24 cellular contexts compared by ENCODE assay signal in the genomic region with DNA sequence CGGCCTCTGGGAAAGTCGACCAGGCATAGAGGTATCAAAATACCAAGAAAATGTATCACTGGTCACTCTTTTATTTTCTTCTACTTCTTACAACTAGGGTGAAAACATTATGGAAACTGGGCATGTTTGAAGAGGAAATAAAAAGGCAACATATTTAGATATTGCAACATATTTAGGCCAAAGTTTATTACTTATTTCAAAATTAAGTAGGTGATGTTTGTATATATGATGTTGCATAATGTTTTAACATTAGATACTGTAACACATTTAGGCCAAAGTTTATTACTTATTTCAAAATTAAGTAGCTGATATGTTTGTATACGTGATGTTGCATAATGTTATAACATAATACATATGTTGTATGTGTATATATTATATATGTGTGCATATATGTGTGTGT.
DNase-seq lines count a peak whose midpoint lies in the region; ATAC-seq, FAIRE-seq and TF ChIP-seq lines count a peak whose summit lies in the region.
"Had no signal": no experiment of that assay in that cellular context is flagged by ENCODE, and none has a peak within 500 bp of the region (broad histone marks: within the 10 kb centered on the region; RNA-seq: fewer than 3 reads in every experiment).

No MANE protein-coding gene starts in this region.

- H4K8ac ChIP-seq in IMR-90 (ENCODE audit: low read depth in 2 of 2, low read length in 2 of 2): no peak overlapping the region

- no peak for DNase-seq in IMR-90
- DNase-seq in fibroblast of villous mesenchyme (ENCODE audit: low read depth): peak; percentile 39
- peak; percentile 13 for DNase-seq in renal cortical epithelial cell (ENCODE audit: low read depth)
- DNase-seq in SJCRH30: no peak
- DNase-seq: 8988T; C1 segment of cervical spinal cord; CD4-positive, alpha-beta memory T cell; CD4-positive, CD25-positive, alpha-beta regulatory T cell; CD8-positive, alpha-beta memory T cell; COR-L47; DMS 273 treated with DMSO at 0.1 percent for 48 hours; DMS79; DND-41; EL; GDM1 had no signal

- H3K9ac ChIP-seq in IMR-90 (ENCODE audit: low read depth, low read length): no peak overlapping the region
- H3K9ac ChIP-seq: BLaER1 had no signal

- WGBS in IMR-90 (ENCODE audit: extremely low coverage in 2 of 2, insufficient read length in 1 of 2), 2 experiments: no CpG with 5 or more reads among the region's 3 CpGs

- H3K79me1 ChIP-seq in IMR-90 (ENCODE audit: low read depth in 1 of 2, low read length in 2 of 2): peaks cover 24 to 58% of the 10 kb centered on the region in 2 experiments

- no peak overlapping the region for H4K5ac ChIP-seq in IMR-90 (ENCODE audit: low read depth, low read length)

- 0 out of 2 replicates have a peak overlapping the region, but pooled peaks have one; percentile 25 for H3K14ac ChIP-seq in IMR-90 (replicated peaks; ENCODE audit: low read depth, low read length)

- H3K4me1 ChIP-seq in IMR-90 (ENCODE audit: control insufficient read depth, insufficient read depth, low read length) (peaks cover 17% of the 10 kb centered on the region), SJCRH30 (no peaks in the 10 kb centered on the region)
- H3K4me1 ChIP-seq: A549, BLaER1 had no signal

- no TSS peak for BruUV-seq in IMR-90 (replicated peaks; lab: Mats Ljungman, UMichigan)

- H3K4me3 ChIP-seq in IMR-90 (ENCODE audit: insufficient read depth, low read depth, low read length): no peak overlapping the region
- H3K4me3 ChIP-seq in fibroblast of villous mesenchyme (ENCODE audit: low read depth, low read length): no peak overlapping the region
- H3K4me3 ChIP-seq in SJCRH30: no peak overlapping the region
- H3K4me3 ChIP-seq: A549, BLaER1, GM12878 had no signal

- H3K9me3 ChIP-seq in IMR-90 (ENCODE audit: control insufficient read depth, insufficient read depth, low read length) (no peaks in the 10 kb centered on the region), SJCRH30 (replicated peaks) (no peaks in the 10 kb centered on the region)
- H3K9me3 ChIP-seq: A549, BE2C, BLaER1 had no signal

- no peak for TF ChIP-seq RAD21 in IMR-90 (IDR thresholded peaks at IDR 0.05; ENCODE audit: low read length)

- POLR2A ChIA-PET in IMR-90 (lab: Charles Lee; ENCODE audit: unreplicated experiment): no interaction called here

- 0 out of 3 replicates have a peak overlapping the region, but pooled peaks have one; percentile 61 for H2BK15ac ChIP-seq in IMR-90 (ENCODE audit: low read depth, low read length)

- H4K20me1 ChIP-seq in IMR-90 (ENCODE audit: insufficient read depth, low read length): peaks cover 6% of the 10 kb centered on the region; the same call in 1 of the 2 replicates
- H4K20me1 ChIP-seq: BLaER1 had no signal

- H2BK5ac ChIP-seq in IMR-90 (ENCODE audit: low read depth, low read length, poor library complexity, severe bottlenecking): peak overlapping the region; percentile 37

- no peak overlapping the region for H2AK5ac ChIP-seq in IMR-90 (ENCODE audit: low read depth, low read length)

- in situ Hi-C loops in IMR-90 (cut with MboI; ENCODE audit: low sequenced_read_pairs): no loop called here

- CTCF ChIA-PET in IMR-90 (lab: Yijun Ruan, JAX): no interaction called here

- dilution Hi-C loops in IMR-90 (cut with HindIII; ENCODE audit: low sequenced_read_pairs, unreplicated experiment): no loop called here

- H3K23ac ChIP-seq in IMR-90 (ENCODE audit: low read depth, low read length): no peak overlapping the region

- H3K27me3 ChIP-seq in IMR-90 (ENCODE audit: control insufficient read depth, insufficient read depth, low read length) (no peaks in the 10 kb centered on the region), SJCRH30 (no peaks in the 10 kb centered on the region)
- H3K27me3 ChIP-seq: BE2C, BLaER1 had no signal

- peak overlapping the region; percentile 25; the same call in 1 of the 2 replicates for H3K27ac ChIP-seq in IMR-90 (ENCODE audit: insufficient read depth, low read length)
- H3K27ac ChIP-seq in SJCRH30: no peak overlapping the region
- H3K27ac ChIP-seq: A549, BLaER1 had no signal

- FAIRE-seq in A204.1 (lab: Jason Lieb, UNC): peak; percentile 21
- FAIRE-seq: A549, GM12878, GM12892, GM18507 had no signal

- intact Hi-C loops in IMR-90 (cut with micrococcal nuclease): no loop called here

- 0 out of 2 replicates have a peak overlapping the region, but pooled peaks have one; percentile 87 for H3K18ac ChIP-seq in IMR-90 (ENCODE audit: low read depth, low read length)

- H2AK9ac ChIP-seq in IMR-90 (replicated peaks; ENCODE audit: low read depth, low read length, poor library complexity): no peak overlapping the region

- no peak overlapping the region for H3K56ac ChIP-seq in IMR-90 (ENCODE audit: extremely low read depth, insufficient read depth, low read length)

- TF ChIP-seq CTCF in IMR-90 (conservative IDR thresholded peaks at IDR 0.05; ENCODE audit: low read depth, low read length): no peak
- TF ChIP-seq CTCF in fibroblast of villous mesenchyme (IDR thresholded peaks at IDR 0.05; ENCODE audit: insufficient read depth, low read depth, low read length): no peak

- H4K91ac ChIP-seq in IMR-90 (ENCODE audit: insufficient read depth, low read depth, low read length): no peak overlapping the region

- H3K4me2 ChIP-seq in IMR-90 (ENCODE audit: low read depth, low read length): no peak overlapping the region
- H3K4me2 ChIP-seq: A549, BLaER1 had no signal

- H2AFZ ChIP-seq in IMR-90 (replicated peaks; ENCODE audit: low read length, poor library complexity): no peak overlapping the region

- no peak overlapping the region for H3K4ac ChIP-seq in IMR-90 (ENCODE audit: low read depth, low read length)

- H3K36me3 ChIP-seq in IMR-90 (ENCODE audit: control insufficient read depth, insufficient read depth, low read length) (no peaks in the 10 kb centered on the region), SJCRH30 (no peaks in the 10 kb centered on the region)
- H3K36me3 ChIP-seq: BLaER1 had no signal

- no peak overlapping the region for H2BK20ac ChIP-seq in IMR-90 (ENCODE audit: low read depth, low read length)

- no peak overlapping the region for H2BK120ac ChIP-seq in IMR-90 (ENCODE audit: low read depth, low read length)

- H3K9me1 ChIP-seq in IMR-90 (ENCODE audit: insufficient read depth, low read length): 0 out of 2 replicates have a peak, but pooled peaks cover 3% of the 10 kb centered on the region

- TF ChIP-seq POLR2A in IMR-90 (IDR thresholded peaks at IDR 0.05; ENCODE audit: low read depth, low read length): no peak

- ATAC-seq in IMR-90 (ENCODE audit: low read depth): no peak; the same call in 1 of the 2 replicates
- ATAC-seq in HG02981 (IDR thresholded peaks at IDR 0.05; ENCODE audit: unreplicated experiment): no peak
- ATAC-seq in HG03439 (IDR thresholded peaks at IDR 0.05; ENCODE audit: unreplicated experiment): no peak
- ATAC-seq: A549, GM12878 had no signal

TF ChIP-seq in IMR-90, 13 proteins besides CTCF, POLR2A, EP300 and RAD21:
- TF ChIP-seq CEBPB (IDR thresholded peaks at IDR 0.05; ENCODE audit: low read depth, low read length): peak; percentile 77
- TF ChIP-seq FOS (IDR thresholded peaks at IDR 0.05; ENCODE audit: low read depth, low read length): no peak

Comparison
In these comparisons a context has a peak if more than half of its experiments do, and no peak if none do; other contexts are left out.
1. DNase-seq: peak in fibroblast of villous mesenchyme (single experiment) and renal cortical epithelial cell (single experiment); none in IMR-90 (single experiment) and SJCRH30 (0 of 2).